ENCODE assay signal across 8 cellular contexts in genomic region chr19:4519521-4520277, GRCh38. TPM values are rescaled to one million over a fixed set of nuclear protein-coding genes. Genes with fewer than 3 reads are reported as not detected.
A peak's percentile ranks its signal among the peaks of the same experiment; 100 is the strongest.
DNase-seq lines count a peak whose midpoint lies in the region; ATAC-seq and TF ChIP-seq lines count a peak whose summit lies in the region.
"Had no signal": no experiment of that assay in that cellular context is flagged by ENCODE, and none has a peak within 500 bp of the region (broad histone marks: within the 10 kb centered on the region; RNA-seq: fewer than 3 reads in every experiment).

No MANE protein-coding gene starts in this region.

- H2BK5ac ChIP-seq in mesendoderm (ENCODE audit: low read length): no peak overlapping the region

- H3K4me3 ChIP-seq in subcutaneous abdominal adipose tissue (ENCODE audit: low read depth in 1 of 5, low read length in 5 of 5) (peak overlapping the region in 2 of 5 donors; percentile 81 to 94), mesendoderm (ENCODE audit: low read length) (no peak overlapping the region)

- peak; percentile 71 for ATAC-seq in left ventricle myocardium superior

- peaks cover 20% of the 10 kb centered on the region for H3K4me1 Mint-ChIP-seq in MCF 10A (ENCODE audit: insufficient read depth, unreplicated experiment)

- peaks cover 0 to 2% (median 0%) of the 10 kb centered on the region in 5 donors for H3K27me3 ChIP-seq in subcutaneous abdominal adipose tissue (ENCODE audit: control insufficient read depth in 5 of 5, insufficient read depth in 4 of 5, low read length in 5 of 5)
- no peaks in the 10 kb centered on the region for H3K27me3 ChIP-seq in mesendoderm (ENCODE audit: insufficient read depth, low read length, poor library complexity)

- H3K27me3 Mint-ChIP-seq in MCF 10A (ENCODE audit: insufficient read depth, unreplicated experiment): no peaks in the 10 kb centered on the region

- no peaks in the 10 kb centered on the region for H3K79me2 ChIP-seq in mesendoderm (ENCODE audit: control insufficient read depth, insufficient read depth, low read length)

- H4K8ac ChIP-seq in mesendoderm (ENCODE audit: low read depth, low read length): no peak overlapping the region

- no peak overlapping the region for H3K4ac ChIP-seq in mesendoderm (ENCODE audit: low read depth, low read length)

- peak overlapping the region; percentile 15 to 79 (median 73) for H3K9ac ChIP-seq in subcutaneous abdominal adipose tissue (ENCODE audit: low read length in 5 of 5)
- H3K9ac ChIP-seq in mesendoderm (ENCODE audit: low read length): no peak overlapping the region

- intact Hi-C loops in MCF 10A (cut with micrococcal nuclease): no loop called here
- intact Hi-C loops in left ventricle myocardium superior (cut with micrococcal nuclease): no loop called here

- no peak overlapping the region for H3K56ac ChIP-seq in mesendoderm (ENCODE audit: low read length)

- H3K18ac ChIP-seq in mesendoderm (ENCODE audit: low read length): no peak overlapping the region

- BruUV-seq in MCF 10A (replicated peaks; lab: Mats Ljungman, UMichigan): no TSS peak

- H3K79me1 ChIP-seq in mesendoderm (ENCODE audit: low read length): no peaks in the 10 kb centered on the region

- no CpG with 5 or more reads among the region's 9 CpGs for WGBS in mesendoderm (ENCODE audit: extremely low coverage, insufficient coverage, low lambda C conversion rate)

- no peak overlapping the region for H2BK120ac ChIP-seq in mesendoderm (ENCODE audit: low read depth, low read length)

- POLR2A ChIA-PET in MCF 10A (lab: Yijun Ruan, JAX): no interaction called here

- peak overlapping the region; percentile 71 for H3K4me3 Mint-ChIP-seq in MCF 10A (ENCODE audit: unreplicated experiment)

- no peak overlapping the region for H3K23ac ChIP-seq in mesendoderm (ENCODE audit: low read length)

- H3K4me1 ChIP-seq in subcutaneous abdominal adipose tissue (ENCODE audit: control insufficient read depth in 5 of 5, insufficient read depth in 5 of 5, low read length in 5 of 5): peaks cover 14 to 81% (median 70%) of the 10 kb centered on the region in 5 donors
- H3K4me1 ChIP-seq in mesendoderm (ENCODE audit: control insufficient read depth, low read depth, low read length): no peaks in the 10 kb centered on the region

- H4K5ac ChIP-seq in mesendoderm (ENCODE audit: low read length): no peak overlapping the region

- H3K36me3 ChIP-seq in subcutaneous abdominal adipose tissue (ENCODE audit: control insufficient read depth in 5 of 5, insufficient read depth in 5 of 5, low read length in 5 of 5): peaks cover 0 to 28% (median 12%) of the 10 kb centered on the region in 5 donors
- H3K36me3 ChIP-seq in mesendoderm (ENCODE audit: control insufficient read depth, insufficient read depth, low read length): no peaks in the 10 kb centered on the region

- H3K9me3 ChIP-seq in subcutaneous abdominal adipose tissue (ENCODE audit: control insufficient read depth in 5 of 5, low read length in 5 of 5): no peaks in the 10 kb centered on the region

- H2AK5ac ChIP-seq in mesendoderm (ENCODE audit: low read length): no peak overlapping the region

- H2BK15ac ChIP-seq in mesendoderm (replicated peaks; ENCODE audit: low read depth): no peak overlapping the region

- no peak overlapping the region for H3K4me2 ChIP-seq in mesendoderm (ENCODE audit: low read length)

- peaks cover 6% of the 10 kb centered on the region for H3K36me3 Mint-ChIP-seq in MCF 10A (ENCODE audit: insufficient read depth, unreplicated experiment)

- TF ChIP-seq CTCF in MCF 10A (IDR thresholded peaks at IDR 0.05; ENCODE audit: unreplicated experiment): no peak

- peak overlapping the region; percentile 72 for H3K27ac Mint-ChIP-seq in MCF 10A (ENCODE audit: low read depth, unreplicated experiment)

- DNase-seq in MCF 10A (ENCODE audit: unreplicated experiment): peak; percentile 47
- peak; percentile 75 for DNase-seq in left ventricle myocardium superior
- no peak for DNase-seq in mesendoderm
- no peak for DNase-seq in SHP77 (lab: John Stamatoyannopoulos, UW)
- DNase-seq: activated CD8-positive, alpha-beta memory T cell treated with anti-CD3 and anti-CD28 coated beads, Interleukin-2, amount 50 U/mL, for 4 hours; NCI-H1436 treated with DMSO at 0.1 percent for 48 hours; OCI-M1 had no signal

- peak overlapping the region; percentile 97 for H3K27ac ChIP-seq in subcutaneous abdominal adipose tissue (ENCODE audit: low read depth, low read length)
- H3K27ac ChIP-seq in mesendoderm (ENCODE audit: low read depth, low read length): no peak overlapping the region

- H3K9me3 Mint-ChIP-seq in MCF 10A (ENCODE audit: unreplicated experiment): no peaks in the 10 kb centered on the region

- CTCF ChIA-PET in MCF 10A (lab: Yijun Ruan, JAX): interaction anchor here (1.0 kb wide), 1 partner anchor 168 kb away, joined by 3 read pairs; no protein-coding TSS in a partner anchor

RNA-seq across cellular contexts. Expression of gene PLIN4, which starts 1.4 kb away (rescaled TPM):
- total RNA-seq in MCF 10A (2022) (1.4 and 1.8 TPM in 2 replicates), left ventricle myocardium superior (235 TPM)
- 0.01 TPM for polyA plus RNA-seq in mesendoderm (2013, experiment 1 of 2)
- polyA plus RNA-seq in mesendoderm (2013, experiment 2 of 2): 0.04 TPM

RNA-seq across cellular contexts. Expression of gene PLIN5, which starts 15.3 kb away (rescaled TPM):
- total RNA-seq in MCF 10A (2022) (not detected in 2 replicates), left ventricle myocardium superior (44.2 TPM)
- 0.14 TPM for polyA plus RNA-seq in mesendoderm (2013, experiment 1 of 2)
- 0.24 TPM for polyA plus RNA-seq in mesendoderm (2013, experiment 2 of 2)

RNA-seq across cellular contexts. Expression of gene LRG1, which starts 20.1 kb away (rescaled TPM):
- total RNA-seq in MCF 10A (2022): 0.33 and 0.56 TPM in 2 replicates
- total RNA-seq in left ventricle myocardium superior: 0.30 TPM
- 0.59 TPM for polyA plus RNA-seq in mesendoderm (2013, experiment 1 of 2)
- polyA plus RNA-seq in mesendoderm (2013, experiment 2 of 2): 0.42 TPM

RNA-seq across cellular contexts. Expression of gene SEMA6B, which starts 39.8 kb away (rescaled TPM):
- total RNA-seq in MCF 10A (2022) (0.20 and 0.54 TPM in 2 replicates), left ventricle myocardium superior (15.7 TPM)
- polyA plus RNA-seq in mesendoderm (2013, experiment 1 of 2): 6.6 TPM
- 6.7 TPM for polyA plus RNA-seq in mesendoderm (2013, experiment 2 of 2)

RNA-seq across cellular contexts. Expression of gene HDGFL2, which starts 47.6 kb away (rescaled TPM):
- 46.3 and 53.8 TPM in 2 replicates for total RNA-seq in MCF 10A (2022)
- total RNA-seq in left ventricle myocardium superior: 30.3 TPM
- 54.7 TPM for polyA plus RNA-seq in mesendoderm (2013, experiment 1 of 2)
- polyA plus RNA-seq in mesendoderm (2013, experiment 2 of 2): 55.7 TPM

Comparison
In these comparisons a context has a peak if more than half of its experiments do, and no peak if none do; other contexts are left out.
1. DNase-seq: peak in MCF 10A (single experiment) and left ventricle myocardium superior (single experiment); none in mesendoderm (single experiment) and SHP77 (0 of 2).
2. RNA of gene PLIN4, which starts 1.4 kb away (total RNA-seq): 235 TPM in left ventricle myocardium superior (single experiment); 1.4 to 1.8 TPM in MCF 10A; every median in the first group is over 10 times any median in the second.
3. RNA of gene PLIN5, which starts 15.3 kb away (total RNA-seq): 44.2 TPM in left ventricle myocardium superior (single experiment); not detected in MCF 10A; every median in the first group is over 10 times any median in the second.